ENCODE assay signal across 8 cellular contexts in genomic region chr5:159331099-159331973, GRCh38. TPM values are rescaled to one million over a fixed set of nuclear protein-coding genes. Genes with fewer than 3 reads are reported as not detected.
A peak's percentile ranks its signal among the peaks of the same experiment; 100 is the strongest.
DNase-seq lines count a peak whose midpoint lies in the region; ATAC-seq and FAIRE-seq lines count a peak whose summit lies in the region.

No MANE protein-coding gene starts in this region.

- H3K27me3 ChIP-seq in BLaER1 treated with 17β-estradiol and CSF1 and Interleukin-3, amounts not matched to agents 10 nM and 100 nM, result no peaks in the 10 kb centered on the region
- no peaks in the 10 kb centered on the region for H3K27me3 ChIP-seq in iPS DF 6.9 (ENCODE audit: control insufficient read depth, insufficient read depth, low read length)
- H3K27me3 ChIP-seq in small intestine (ENCODE audit: control insufficient read depth in 2 of 2, insufficient read depth in 2 of 2, low read length in 2 of 2), result no peaks in the 10 kb centered on the region

- no peaks in the 10 kb centered on the region for H3K36me3 ChIP-seq in BLaER1 treated with 17β-estradiol and CSF1 and Interleukin-3, amounts not matched to agents 10 nM and 100 nM
- H3K36me3 ChIP-seq in iPS DF 6.9 (ENCODE audit: control insufficient read depth, insufficient read depth, low read length) (no peaks in the 10 kb centered on the region), small intestine (ENCODE audit: control insufficient read depth in 2 of 2, insufficient read depth in 2 of 2, low read length in 2 of 2) (no peaks in the 10 kb centered on the region)

- H3K4me3 ChIP-seq in BLaER1 treated with 17β-estradiol and CSF1 and Interleukin-3, amounts not matched to agents 10 nM and 100 nM, result peak overlapping the region; percentile 45 to 66 (median 55)
- H3K4me3 ChIP-seq in iPS DF 6.9 (ENCODE audit: low read length), result peak overlapping the region; percentile 66; the same call in 1 of the 2 replicates
- H3K4me3 ChIP-seq in small intestine (ENCODE audit: low read depth in 1 of 2, low read length in 2 of 2), result peak overlapping the region in 1 of 2 donors; percentile 18

- DNase-seq in HPDE6-E6E7 (ENCODE audit: extremely low spot score) (peak; percentile 63), T-helper 2 cell (peak; percentile 46 to 72 (median 62)), amniotic epithelial cell (ENCODE audit: low read depth) (peak; percentile 29), iPS DF 6.9 (ENCODE audit: low read depth, low spot score) (no peak), small intestine (peak; percentile 6), NCI-H187 (lab: John Stamatoyannopoulos, UW) (no peak)

- H3K9me3 ChIP-seq in BLaER1 treated with 17β-estradiol and CSF1 and Interleukin-3, amounts not matched to agents 10 nM and 100 nM (replicated peaks in 1 of 11), result no peaks in the 10 kb centered on the region
- H3K9me3 ChIP-seq in iPS DF 6.9 (ENCODE audit: control insufficient read depth, insufficient read depth, low read length), result no peaks in the 10 kb centered on the region
- H3K9me3 ChIP-seq in small intestine (ENCODE audit: control insufficient read depth, low read depth), result no peaks in the 10 kb centered on the region

- no peak for FAIRE-seq in small intestine (lab: Jason Lieb, UNC)

- no CpG with 5 or more reads among the region's 50 CpGs for WGBS in iPS DF 6.9 (ENCODE audit: insufficient coverage, insufficient read length)
- WGBS in small intestine, 3 donors, result 5 to 8% (median 5%) methylated on average over 44 to 50 of the region's 50 CpGs

- peak overlapping the region in 9 of 11 experiments; percentile 65 to 77 (median 74); a peak in 18 of 22 replicates for H3K27ac ChIP-seq in BLaER1 treated with 17β-estradiol and CSF1 and Interleukin-3, amounts not matched to agents 10 nM and 100 nM
- H3K27ac ChIP-seq in iPS DF 6.9 (ENCODE audit: low read length), result no peak overlapping the region
- no peak overlapping the region for H3K27ac ChIP-seq in small intestine (ENCODE audit: low read depth in 1 of 2, low read length in 1 of 2)

- H3K9ac ChIP-seq in BLaER1 treated with 17β-estradiol and CSF1 and Interleukin-3, amounts not matched to agents 10 nM and 100 nM, result peak overlapping the region; percentile 25 to 82 (median 68); a peak in 19 of 22 replicates

- peaks cover 0 to 6% (median 0%) of the 10 kb centered on the region in 11 experiments; a peak in 1 of 22 replicates for H4K20me1 ChIP-seq in BLaER1 treated with 17β-estradiol and CSF1 and Interleukin-3, amounts not matched to agents 10 nM and 100 nM

- peaks cover 36 to 61% (median 52%) of the 10 kb centered on the region in 10 experiments for H3K4me1 ChIP-seq in BLaER1 treated with 17β-estradiol and CSF1 and Interleukin-3, amounts not matched to agents 10 nM and 100 nM
- no peaks in the 10 kb centered on the region for H3K4me1 ChIP-seq in iPS DF 6.9 (ENCODE audit: control insufficient read depth, insufficient read depth, low read length)
- no peaks in the 10 kb centered on the region for H3K4me1 ChIP-seq in small intestine (ENCODE audit: control insufficient read depth in 2 of 2, insufficient read depth in 1 of 2, low read depth in 1 of 2, low read length in 1 of 2)

- ATAC-seq in GM19324 (IDR thresholded peaks at IDR 0.05; ENCODE audit: low FRiP score, unreplicated experiment), result peak; percentile 42

- H3K4me2 ChIP-seq in BLaER1 treated with 17β-estradiol and CSF1 and Interleukin-3, amounts not matched to agents 10 nM and 100 nM, result peak overlapping the region; percentile 71 to 96 (median 85)

RNA-seq across cellular contexts. Expression of gene IL12B, which starts 1.0 kb away (rescaled TPM):
- not detected for polyA plus RNA-seq in small intestine

Comparison
In these comparisons a context has a peak if more than half of its experiments do, and no peak if none do; other contexts are left out.
1. H3K27ac ChIP-seq: peak in BLaER1 treated with 17β-estradiol and CSF1 and Interleukin-3, amounts not matched to agents 10 nM and 100 nM (9 of 11); none in iPS DF 6.9 (single experiment) and small intestine (0 of 2).
2. DNase-seq: peak in HPDE6-E6E7 (single experiment), T-helper 2 cell (5 of 5), amniotic epithelial cell (single experiment) and small intestine (single experiment); none in iPS DF 6.9 (single experiment) and NCI-H187 (0 of 2).